14 cellular contexts compared by ENCODE assay signal in the genomic region with DNA sequence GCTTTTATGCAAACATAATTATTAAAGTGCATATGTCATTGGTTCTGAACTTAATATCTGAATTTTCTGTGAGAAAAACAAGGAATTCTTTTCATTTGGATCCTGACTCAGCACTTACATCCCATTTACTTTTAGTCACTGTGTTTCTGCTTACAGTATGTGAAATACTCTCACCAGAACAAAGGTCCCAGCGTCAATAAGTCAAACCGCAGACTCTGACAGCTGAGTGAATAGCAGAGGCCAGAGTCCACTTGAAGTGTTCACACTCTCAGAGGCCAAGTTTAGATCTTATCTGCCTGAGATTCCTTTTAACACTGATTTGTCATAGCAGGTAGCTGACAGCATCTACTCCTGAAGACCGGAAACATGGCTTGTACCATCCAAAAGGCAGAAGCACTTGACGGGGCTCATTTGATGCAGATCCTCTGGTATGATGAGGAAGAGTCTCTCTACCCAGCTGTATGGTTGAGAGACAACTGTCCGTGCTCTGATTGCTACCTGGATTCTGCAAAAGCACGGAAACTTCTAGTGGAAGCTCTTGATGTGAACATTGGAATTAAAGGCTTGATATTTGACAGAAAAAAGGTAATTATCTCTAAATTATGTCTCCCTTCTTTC. TPM values are rescaled to one million over a fixed set of nuclear protein-coding genes. Genes with fewer than 3 reads are reported as not detected.
A peak's percentile ranks its signal among the peaks of the same experiment; 100 is the strongest.
DNase-seq lines count a peak whose midpoint lies in the region; TF ChIP-seq lines count a peak whose summit lies in the region.
"Had no signal": no experiment of that assay in that cellular context is flagged by ENCODE, and none has a peak within 500 bp of the region (broad histone marks: within the 10 kb centered on the region; RNA-seq: fewer than 3 reads in every experiment).

No MANE protein-coding gene starts in this region.

- DNase-seq in EH (ENCODE audit: low read depth) (peak; percentile 31), SJCRH30 (peak; percentile 9 to 33), fibroblast of the aortic adventitia (ENCODE audit: low read depth) (peak; percentile 4), non-pigmented ciliary epithelial cell (ENCODE audit: low read depth) (peak; percentile 23), midbrain (lab: John Stamatoyannopoulos, UW) (no peak), RWPE1 (ENCODE audit: low spot score) (no peak), GM10248 (ENCODE audit: extremely low spot score) (no peak)
- DNase-seq in effector CD8-positive, alpha-beta T cell (lab: John Stamatoyannopoulos, UW), result no peak
- DNase-seq: activated CD4-positive, CD25-positive, alpha-beta regulatory T cell treated with anti-CD3 and anti-CD28 coated beads, Interleukin-2, amount 50 U/mL, for 72 hours; activated T-cell treated with anti-CD3 and anti-CD28 coated beads, Interleukin-2, amount 50 U/mL, for 4 hours; esophagus squamous epithelium; NCI-H1105 treated with DMSO at 0.1 percent for 48 hours; nucleus accumbens had no signal

- H3K27me3 ChIP-seq in SJCRH30, result peaks cover 3% of the 10 kb centered on the region; the same call in 1 of the 2 replicates
- H3K27me3 ChIP-seq: esophagus squamous epithelium had no signal

- no peak overlapping the region for H3K4me3 ChIP-seq in SJCRH30
- no peak overlapping the region for H3K4me3 ChIP-seq in fibroblast of the aortic adventitia (ENCODE audit: low read depth, low read length)
- H3K4me3 ChIP-seq: esophagus squamous epithelium had no signal

- TF ChIP-seq CTCF in fibroblast of the aortic adventitia (IDR thresholded peaks at IDR 0.05; ENCODE audit: insufficient read depth, low read length), result no peak
- no peak for TF ChIP-seq CTCF in RWPE1 (conservative IDR thresholded peaks at IDR 0.05; ENCODE audit: low read depth)
- TF ChIP-seq CTCF in GM10248 (IDR thresholded peaks at IDR 0.05; ENCODE audit: control extremely low read depth, extremely low read depth, low read depth, missing control alignments), result no peak

- no peaks in the 10 kb centered on the region for H3K9me3 ChIP-seq in SJCRH30 (replicated peaks)

- H3K4me1 ChIP-seq in SJCRH30, result peaks cover 5% of the 10 kb centered on the region; the same call in 1 of the 2 replicates

- POLR2A ChIA-PET in RWPE1 (lab: Yijun Ruan, JAX; ENCODE audit: low non-redundant PET), result no interaction called here
- POLR2A ChIA-PET in GM10248 (lab: Yijun Ruan, JAX), result no interaction called here

- CTCF ChIA-PET in RWPE1 (lab: Yijun Ruan, JAX) (no interaction called here), GM10248 (lab: Yijun Ruan, JAX) (no interaction called here)

- no peaks in the 10 kb centered on the region for H3K36me3 ChIP-seq in SJCRH30

- no peak overlapping the region for H3K27ac ChIP-seq in SJCRH30
- no peak overlapping the region for H3K27ac ChIP-seq in RWPE1
- H3K27ac ChIP-seq: C4-2B, esophagus squamous epithelium had no signal

RNA-seq across cellular contexts. Expression of a gene that starts 14.6 kb away (rescaled TPM):
- total RNA-seq in SJCRH30 (2014; rRNA removed; shearing (Covaris generic)), result not detected in 2 replicates
- total RNA-seq in fibroblast of the aortic adventitia (ENCODE audit: low replicate concordance), result not detected in 2 replicates
- total RNA-seq: activated T-cell treated with anti-CD3 and anti-CD28 coated beads, Interleukin-2, amount 50 U/mL, for 4 hours had no signal

Comparison
In these comparisons a context has a peak if more than half of its experiments do, and no peak if none do; other contexts are left out.
1. DNase-seq: peak in EH (single experiment), SJCRH30 (2 of 2), fibroblast of the aortic adventitia (single experiment) and non-pigmented ciliary epithelial cell (single experiment); none in effector CD8-positive, alpha-beta T cell (single experiment), midbrain (single experiment), RWPE1 (single experiment) and GM10248 (single experiment).